Comparison of ENCODE assay signal across 8 cellular contexts in genomic region chr10:4131407-4132215, GRCh38.
DNase-seq lines count a peak whose midpoint lies in the region; ATAC-seq and TF ChIP-seq lines count a peak whose summit lies in the region.

No MANE protein-coding gene starts in this region.

- H3K27me3 ChIP-seq in BLaER1 (no peaks in the 10 kb centered on the region), gastrocnemius medialis (no peaks in the 10 kb centered on the region), Peyer's patch (no peaks in the 10 kb centered on the region)

- H3K4me3 ChIP-seq in BLaER1 (peak overlapping the region; percentile 36; the same call in 1 of the 2 replicates), gastrocnemius medialis (no peak overlapping the region), Peyer's patch (no peak overlapping the region)

- DNase-seq in T-helper 1 cell: peak in 4 of 5 donors; percentile 12 to 92 (median 25)
- DNase-seq in fibroblast of peridontal ligament (ENCODE audit: extremely low read depth): peak; percentile 95
- DNase-seq in gastrocnemius medialis: no peak
- no peak for DNase-seq in Peyer's patch
- DNase-seq in NCI-H524 (lab: John Stamatoyannopoulos, UW): no peak

- peak overlapping the region; percentile 81 for H3K4me2 ChIP-seq in BLaER1

- ATAC-seq in GM19351 (IDR thresholded peaks at IDR 0.05; ENCODE audit: unreplicated experiment) (peak; percentile 63), HG03354 (IDR thresholded peaks at IDR 0.05; ENCODE audit: poor library complexity, severe bottlenecking, unreplicated experiment) (peak; percentile 67), gastrocnemius medialis (peak; percentile 44 to 53)

- H3K27ac ChIP-seq in BLaER1 (peak overlapping the region; percentile 88), gastrocnemius medialis (peak overlapping the region in 3 of 4 donors; percentile 1 to 41 (median 40)), Peyer's patch (peak overlapping the region in 2 of 4 donors; percentile 65 to 68)

- TF ChIP-seq CTCF in gastrocnemius medialis (IDR thresholded peaks at IDR 0.05 in 4 of 5, conservative IDR thresholded peaks at IDR 0.05 in 1 of 5): no peak
- no peak for TF ChIP-seq CTCF in Peyer's patch (IDR thresholded peaks at IDR 0.05)

- H3K4me1 ChIP-seq in BLaER1 (peaks cover 69% of the 10 kb centered on the region), gastrocnemius medialis (peaks cover 0 to 4% of the 10 kb centered on the region in 2 donors), Peyer's patch (peaks cover 3 to 24% (median 5%) of the 10 kb centered on the region in 4 donors)

- H3K9ac ChIP-seq in BLaER1: peak overlapping the region; percentile 70

- no peak for TF ChIP-seq POLR2A in gastrocnemius medialis (IDR thresholded peaks at IDR 0.05)
- TF ChIP-seq POLR2A in Peyer's patch (IDR thresholded peaks at IDR 0.05): no peak

- peaks cover 21% of the 10 kb centered on the region for H3K9me3 ChIP-seq in BLaER1
- H3K9me3 ChIP-seq in gastrocnemius medialis: no peaks in the 10 kb centered on the region
- peaks cover 0 to 1% (median 0%) of the 10 kb centered on the region in 4 donors for H3K9me3 ChIP-seq in Peyer's patch

- H3K36me3 ChIP-seq in BLaER1 (no peaks in the 10 kb centered on the region), gastrocnemius medialis (no peaks in the 10 kb centered on the region), Peyer's patch (no peaks in the 10 kb centered on the region)

- in situ Hi-C loops in gastrocnemius medialis (cut with MboI; ENCODE audit: low sequenced_read_pairs in 4 of 4): no loop called here

- H4K20me1 ChIP-seq in BLaER1: no peaks in the 10 kb centered on the region

- intact Hi-C loops in gastrocnemius medialis (cut with DNase I; ENCODE audit: low total_unique reads): no loop called here

Comparison
In these comparisons a context has a peak if more than half of its experiments do, and no peak if none do; other contexts are left out.
1. DNase-seq: peak in T-helper 1 cell (4 of 5) and fibroblast of peridontal ligament (single experiment); none in gastrocnemius medialis (0 of 2), Peyer's patch (0 of 3) and NCI-H524 (0 of 2).
2. Peak in every context shown above with its lines, with median percentiles within 50 percentile points of each other: ATAC-seq.